Comparison of ENCODE assay signal across 14 cellular contexts in genomic region chr15:75656331-75656730, GRCh38. TPM values are rescaled to one million over a fixed set of nuclear protein-coding genes. Genes with fewer than 3 reads are reported as not detected.
DNase-seq lines count a peak whose midpoint lies in the region; ATAC-seq and TF ChIP-seq lines count a peak whose summit lies in the region.
"Had no signal": no experiment of that assay in that cellular context is flagged by ENCODE, and none has a peak within 500 bp of the region (broad histone marks: within the 10 kb centered on the region; RNA-seq: fewer than 3 reads in every experiment).

No MANE protein-coding gene starts in this region.

- H4K91ac ChIP-seq in H9 (ENCODE audit: insufficient read length, low read depth, low read length), result no peak overlapping the region

- no peaks in the 10 kb centered on the region for H3K9me3 Mint-ChIP-seq in Caco-2 (ENCODE audit: unreplicated experiment)
- H3K9me3 Mint-ChIP-seq in H9, result no peaks in the 10 kb centered on the region
- H3K9me3 Mint-ChIP-seq in endothelial cell (ENCODE audit: unreplicated experiment), result no peaks in the 10 kb centered on the region
- H3K9me3 Mint-ChIP-seq in stimulated activated effector memory CD8-positive, alpha-beta T cell treated with anti-CD3 and anti-CD28 coated beads, Interleukin-12 subunit alpha, Interleukin-12 subunit beta, amount 100 ng/mL, for 72 hours, result no peaks in the 10 kb centered on the region
- no peaks in the 10 kb centered on the region for H3K9me3 Mint-ChIP-seq in natural killer cell
- H3K9me3 Mint-ChIP-seq: CD4-positive, alpha-beta T cell; IgD-negative memory B cell had no signal

- H3K56ac ChIP-seq in H9 (ENCODE audit: insufficient read length, low read depth, low read length), result no peak overlapping the region

- no peak overlapping the region for H4K5ac ChIP-seq in H9 (ENCODE audit: insufficient read length, low read depth, low read length)

- no peak overlapping the region for H3K4ac ChIP-seq in H9 (ENCODE audit: low read depth, low read length)

- no peak overlapping the region for H2BK20ac ChIP-seq in H9 (ENCODE audit: low read depth, low read length, poor library complexity, severe bottlenecking)

- CTCF ChIA-PET in Caco-2 (lab: Charles Lee), result no interaction called here

- no peak overlapping the region for H3K4me2 ChIP-seq in H9 (ENCODE audit: insufficient read depth, insufficient read length, low read length)

- H3K14ac ChIP-seq in H9 (ENCODE audit: insufficient read depth, low read length), result no peak overlapping the region

- H3K23me2 ChIP-seq in H9 (ENCODE audit: insufficient read length, low read depth, low read length, poor library complexity, severe bottlenecking), result no peaks in the 10 kb centered on the region

- no peak overlapping the region for H3K27ac ChIP-seq in H9 (ENCODE audit: insufficient read length, low read depth, low read length)

- no CpG with 5 or more reads among the region's 5 CpGs for WGBS in H9 (ENCODE audit: extremely low coverage, insufficient read length, low lambda C conversion rate)

- H2AFZ ChIP-seq in H9 (ENCODE audit: low read length), result no peak overlapping the region

- ATAC-seq in stimulated activated effector memory CD8-positive, alpha-beta T cell treated with anti-CD3 and anti-CD28 coated beads, Interleukin-12 subunit alpha, Interleukin-12 subunit beta, amount 100 ng/mL, for 72 hours, result no peak
- ATAC-seq in natural killer cell, result no peak
- ATAC-seq: GM12878, HCT116 had no signal

- H3K36me3 Mint-ChIP-seq in Caco-2 (ENCODE audit: insufficient read depth, unreplicated experiment), result peaks cover 9% of the 10 kb centered on the region
- peaks cover 18 to 48% (median 31%) of the 10 kb centered on the region in 3 experiments for H3K36me3 Mint-ChIP-seq in H9 (ENCODE audit: insufficient read depth in 1 of 3, low read depth in 3 of 3)
- H3K36me3 Mint-ChIP-seq in endothelial cell (ENCODE audit: low read depth, unreplicated experiment), result peaks cover 36% of the 10 kb centered on the region
- H3K36me3 Mint-ChIP-seq in stimulated activated effector memory CD8-positive, alpha-beta T cell treated with anti-CD3 and anti-CD28 coated beads, Interleukin-12 subunit alpha, Interleukin-12 subunit beta, amount 100 ng/mL, for 72 hours, result no peaks in the 10 kb centered on the region
- H3K36me3 Mint-ChIP-seq in natural killer cell, result no peaks in the 10 kb centered on the region
- H3K36me3 Mint-ChIP-seq: IgD-negative memory B cell had no signal

- no peak overlapping the region for H3K23ac ChIP-seq in H9 (ENCODE audit: insufficient read length, low read depth, low read length)

- H2BK5ac ChIP-seq in H9 (ENCODE audit: insufficient read length, low read length), result no peak overlapping the region

- H3K27ac Mint-ChIP-seq in Caco-2 (ENCODE audit: unreplicated experiment) (peak overlapping the region; percentile 2), H9 (peak overlapping the region; percentile 34 to 64 (median 48); a peak in 3 of 7 replicates), endothelial cell (ENCODE audit: unreplicated experiment) (no peak overlapping the region), natural killer cell (no peak overlapping the region)
- peak overlapping the region; percentile 48 for H3K27ac Mint-ChIP-seq in stimulated activated effector memory CD8-positive, alpha-beta T cell treated with anti-CD3 and anti-CD28 coated beads, Interleukin-12 subunit alpha, Interleukin-12 subunit beta, amount 100 ng/mL, for 72 hours
- H3K27ac Mint-ChIP-seq: B cell; CD4-positive, alpha-beta T cell had no signal

- H3K4me3 ChIP-seq in Caco-2 (ENCODE audit: low read depth, low read length), result no peak overlapping the region
- H3K4me3 ChIP-seq: GM12878 had no signal

- H3K18ac ChIP-seq in H9 (ENCODE audit: insufficient read length, low read depth, low read length), result no peak overlapping the region

- POLR2A ChIA-PET in Caco-2 (lab: Charles Lee), result interaction anchor here (0.6 kb wide), 1 partner anchor 9 kb away, joined by 3 read pairs; no protein-coding TSS in a partner anchor

- DNase-seq in Caco-2 (no peak), H9 (no peak), endothelial cell (ENCODE audit: low spot score) (no peak), GM20000 (ENCODE audit: low spot score) (no peak), natural killer cell (no peak), NCI-H226 (no peak), cerebellum (ENCODE audit: low spot score) (no peak)
- no peak for DNase-seq in stimulated activated effector memory CD8-positive, alpha-beta T cell treated with anti-CD3 and anti-CD28 coated beads, Interleukin-12 subunit alpha, Interleukin-12 subunit beta, amount 100 ng/mL, for 72 hours (ENCODE audit: low spot score in 2 of 2)
- DNase-seq: CD4-positive, alpha-beta T cell; DMS79 had no signal

- no peak overlapping the region for H3K9ac ChIP-seq in H9 (ENCODE audit: extremely low read depth, insufficient read length, low read length)

- intact Hi-C loops in Caco-2 (cut with micrococcal nuclease; ENCODE audit: unreplicated experiment), result no loop called here
- intact Hi-C loops in natural killer cell (cut with micrococcal nuclease), result no loop called here

- H3K79me1 ChIP-seq in H9 (ENCODE audit: insufficient read depth, low read depth, low read length, poor library complexity, severe bottlenecking), result no peaks in the 10 kb centered on the region

- H3K4me3 Mint-ChIP-seq in Caco-2 (ENCODE audit: unreplicated experiment), result peak overlapping the region; percentile 8
- no peak overlapping the region for H3K4me3 Mint-ChIP-seq in H9
- peak overlapping the region; percentile 40 for H3K4me3 Mint-ChIP-seq in endothelial cell (ENCODE audit: unreplicated experiment)
- H3K4me3 Mint-ChIP-seq in stimulated activated effector memory CD8-positive, alpha-beta T cell treated with anti-CD3 and anti-CD28 coated beads, Interleukin-12 subunit alpha, Interleukin-12 subunit beta, amount 100 ng/mL, for 72 hours, result no peak overlapping the region
- H3K4me3 Mint-ChIP-seq in natural killer cell, result no peak overlapping the region
- H3K4me3 Mint-ChIP-seq: B cell; CD4-positive, alpha-beta T cell; IgD-negative memory B cell had no signal

- no peak overlapping the region for H2AK5ac ChIP-seq in H9 (ENCODE audit: insufficient read length, low read length)

- no peak overlapping the region for H2BK12ac ChIP-seq in H9 (ENCODE audit: insufficient read length, low read depth, low read length)

- H3K36me3 ChIP-seq in Caco-2 (ENCODE audit: control insufficient read depth, insufficient read depth, low read length), result peaks cover 3% of the 10 kb centered on the region

- H3K4me1 ChIP-seq in Caco-2, result peaks cover 32% of the 10 kb centered on the region
- 0 out of 2 replicates have a peak, but pooled peaks cover under 1% of the 10 kb centered on the region for H3K4me1 ChIP-seq in H9 (ENCODE audit: insufficient read depth, low read length)

- H3K27me3 ChIP-seq in Caco-2 (replicated peaks; ENCODE audit: control insufficient read depth, insufficient read depth, low read length), result no peaks in the 10 kb centered on the region
- H3K27me3 ChIP-seq in H9 (ENCODE audit: insufficient read depth, low read length), result no peaks in the 10 kb centered on the region

- H3T11ph ChIP-seq in H9 (ENCODE audit: low read length), result no peak overlapping the region

- no peak overlapping the region for H2BK120ac ChIP-seq in H9 (ENCODE audit: low read depth, low read length, poor library complexity, severe bottlenecking)

- no peaks in the 10 kb centered on the region; the same call in 1 of the 2 replicates for H3K79me2 ChIP-seq in H9 (ENCODE audit: insufficient read depth, low read length)

- H4K20me1 ChIP-seq in H9 (ENCODE audit: control insufficient read depth, insufficient read depth, insufficient read length), result no peaks in the 10 kb centered on the region

- no peak overlapping the region for H4K8ac ChIP-seq in H9 (replicated peaks; ENCODE audit: insufficient read length, low read depth, low read length)

- TF ChIP-seq CTCF in Caco-2 (IDR thresholded peaks at IDR 0.05; ENCODE audit: insufficient read depth in 1 of 2, low read depth in 1 of 2, low read length in 1 of 2, severe bottlenecking in 1 of 2, unreplicated experiment in 1 of 2) (no peak), H9 (conservative IDR thresholded peaks at IDR 0.05) (no peak), endothelial cell (IDR thresholded peaks at IDR 0.05; ENCODE audit: unreplicated experiment) (no peak), GM20000 (IDR thresholded peaks at IDR 0.05; ENCODE audit: extremely low read depth, missing control alignments) (no peak), natural killer cell (IDR thresholded peaks at IDR 0.05) (no peak)

- H3K27me3 Mint-ChIP-seq in Caco-2 (ENCODE audit: insufficient read depth, unreplicated experiment), result no peaks in the 10 kb centered on the region
- H3K27me3 Mint-ChIP-seq in H9 (ENCODE audit: low read depth), result no peaks in the 10 kb centered on the region
- peaks cover 8% of the 10 kb centered on the region for H3K27me3 Mint-ChIP-seq in endothelial cell (ENCODE audit: unreplicated experiment)
- no peaks in the 10 kb centered on the region for H3K27me3 Mint-ChIP-seq in natural killer cell (ENCODE audit: low read depth in 2 of 2)
- H3K27me3 Mint-ChIP-seq: CD4-positive, alpha-beta T cell; IgD-negative memory B cell had no signal

- no peaks in the 10 kb centered on the region for H3K9me3 ChIP-seq in Caco-2
- H3K9me3 ChIP-seq in H9 (ENCODE audit: control insufficient read depth, low read depth, low read length), result no peaks in the 10 kb centered on the region

- H3K4me1 Mint-ChIP-seq in Caco-2 (ENCODE audit: low read depth, unreplicated experiment) (peaks cover 46% of the 10 kb centered on the region), H9 (peaks cover 19 to 25% of the 10 kb centered on the region in 2 experiments), endothelial cell (ENCODE audit: unreplicated experiment) (peaks cover 25% of the 10 kb centered on the region), natural killer cell (peaks cover 7 to 12% of the 10 kb centered on the region in 2 donors)
- peaks cover 44% of the 10 kb centered on the region for H3K4me1 Mint-ChIP-seq in stimulated activated effector memory CD8-positive, alpha-beta T cell treated with anti-CD3 and anti-CD28 coated beads, Interleukin-12 subunit alpha, Interleukin-12 subunit beta, amount 100 ng/mL, for 72 hours
- H3K4me1 Mint-ChIP-seq: B cell had no signal

- H2BK15ac ChIP-seq in H9 (ENCODE audit: low read depth, low read length), result no peak overlapping the region

- no TSS peak for BruUV-seq in Caco-2 (replicated peaks; lab: Mats Ljungman, UMichigan)

RNA-seq across cellular contexts. Expression of gene SNX33, which starts 8.6 kb away (rescaled TPM):
- total RNA-seq in Caco-2 (2022) (17.9 and 19.4 TPM in 2 replicates), H9 (2021) (17.7 and 18.7 TPM in 2 replicates), endothelial cell (ENCODE audit: unreplicated experiment) (17.3 TPM), natural killer cell (1 to 10 TPM; 2.5 to 5.6 (median 5.1) TPM), cerebellum (4.3 TPM)

RNA-seq across cellular contexts. Expression of gene IMP3, which starts 16.3 kb away (rescaled TPM):
- total RNA-seq in Caco-2 (2022) (58.4 and 60.4 TPM in 2 replicates), H9 (2021) (97.9 and 106 TPM in 2 replicates), endothelial cell (ENCODE audit: unreplicated experiment) (33.5 TPM), natural killer cell (10 to 100 TPM; 22.9 to 37.1 (median 35.8) TPM), cerebellum (26.3 TPM)

RNA-seq across cellular contexts. Expression of gene SNUPN, which starts 30.8 kb away (rescaled TPM):
- total RNA-seq in Caco-2 (2022) (10.6 and 12.5 TPM in 2 replicates), H9 (2021) (29.8 and 32.7 TPM in 2 replicates), endothelial cell (ENCODE audit: unreplicated experiment) (16.5 TPM), natural killer cell (10 to 100 TPM; 13.8 to 20.7 (median 14.8) TPM), cerebellum (16.5 TPM)

RNA-seq across cellular contexts. Expression of gene CSPG4, which starts 56.3 kb away (rescaled TPM):
- 0.12 and 0.20 TPM in 2 replicates for total RNA-seq in Caco-2 (2022)
- total RNA-seq in H9 (2021), result 2.0 and 2.1 TPM in 2 replicates
- 0.18 TPM for total RNA-seq in endothelial cell (ENCODE audit: unreplicated experiment)
- under 1 TPM; 0.05 to 0.09 (median 0.07) TPM for total RNA-seq in natural killer cell
- total RNA-seq in cerebellum, result 9.6 TPM
- total RNA-seq: CD4-positive, alpha-beta T cell had no signal

Comparison
In these comparisons a context has a peak if more than half of its experiments do, and no peak if none do; other contexts are left out.
1. H3K27ac Mint-ChIP-seq: peak in Caco-2 (single experiment), H9 (3 of 3) and stimulated activated effector memory CD8-positive, alpha-beta T cell treated with anti-CD3 and anti-CD28 coated beads, Interleukin-12 subunit alpha, Interleukin-12 subunit beta, amount 100 ng/mL, for 72 hours (single experiment); none in endothelial cell (single experiment) and natural killer cell (0 of 2).
2. H3K4me3 Mint-ChIP-seq: peak in Caco-2 (single experiment) and endothelial cell (single experiment); none in H9 (0 of 2), stimulated activated effector memory CD8-positive, alpha-beta T cell treated with anti-CD3 and anti-CD28 coated beads, Interleukin-12 subunit alpha, Interleukin-12 subunit beta, amount 100 ng/mL, for 72 hours (single experiment) and natural killer cell (single experiment).